ENCODE assay signal across 15 cellular contexts in the genomic region with DNA sequence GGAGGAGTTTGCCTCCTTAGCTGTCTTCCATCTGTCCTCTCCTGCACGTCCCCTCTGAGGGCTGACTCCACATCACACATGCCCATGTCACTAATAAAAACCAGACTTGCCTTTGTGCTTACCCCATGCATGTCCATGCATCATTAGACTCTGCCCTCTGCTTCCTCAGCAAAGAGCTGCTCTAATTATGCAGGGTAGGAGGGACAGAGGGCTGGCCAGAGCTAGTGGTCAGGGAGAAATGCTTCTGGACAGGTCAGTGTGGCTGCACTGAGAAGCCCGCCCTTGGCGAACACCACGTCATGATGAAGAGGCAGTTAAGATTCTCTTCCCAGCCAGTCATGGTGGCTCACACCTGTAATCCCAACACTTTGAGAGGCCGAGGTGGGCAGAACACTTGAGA. TPM values are rescaled to one million over a fixed set of nuclear protein-coding genes. Genes with fewer than 3 reads are reported as not detected.
DNase-seq lines count a peak whose midpoint lies in the region; FAIRE-seq and TF ChIP-seq lines count a peak whose summit lies in the region.
"Had no signal": no experiment of that assay in that cellular context is flagged by ENCODE, and none has a peak within 500 bp of the region (broad histone marks: within the 10 kb centered on the region; RNA-seq: fewer than 3 reads in every experiment).

No MANE protein-coding gene starts in this region.

- H3K27me3 Mint-ChIP-seq in osteocyte (ENCODE audit: unreplicated experiment) = no peaks in the 10 kb centered on the region
- peaks cover 22% of the 10 kb centered on the region for H3K27me3 Mint-ChIP-seq in endodermal cell (ENCODE audit: insufficient read depth)

- H3K9me3 ChIP-seq in endothelial cell of umbilical vein (replicated peaks; ENCODE audit: control insufficient read depth, insufficient read depth, low read length) (no peaks in the 10 kb centered on the region), endodermal cell (ENCODE audit: control insufficient read depth, low read length) (no peaks in the 10 kb centered on the region)

- H3K4me3 ChIP-seq in endothelial cell of umbilical vein (replicated peaks in 1 of 3; ENCODE audit: insufficient read depth in 1 of 3, low read depth in 1 of 3, low read length in 3 of 3) (no peak overlapping the region), endodermal cell (ENCODE audit: low read length) (no peak overlapping the region)
- H3K4me3 ChIP-seq: hepatocyte, lung had no signal

- CTCF ChIA-PET in endothelial cell of umbilical vein (lab: Charles Lee) = interaction anchor here (1.0 to 1.6 kb wide), 5 partner anchors 9 to 65 kb away, joined by 3 to 5 read pairs (median 4); a partner anchor contains a TSS

- H3K4me1 Mint-ChIP-seq in osteocyte (ENCODE audit: unreplicated experiment) (peaks cover 62% of the 10 kb centered on the region), endodermal cell (peaks cover 10% of the 10 kb centered on the region)

- peak; percentile 85 for FAIRE-seq in RCC 7860 (lab: Jason Lieb, UNC)
- no peak for FAIRE-seq in endothelial cell of umbilical vein (lab: Jason Lieb, UNC)

- POLR2A ChIA-PET in endothelial cell of umbilical vein (lab: Charles Lee) = no interaction called here

- no peaks in the 10 kb centered on the region for H3K36me3 Mint-ChIP-seq in osteocyte (ENCODE audit: unreplicated experiment)
- H3K36me3 Mint-ChIP-seq in endodermal cell (ENCODE audit: low read depth) = no peaks in the 10 kb centered on the region

- H3K27ac ChIP-seq in endothelial cell of umbilical vein (ENCODE audit: insufficient read depth, low read depth, low read length) (no peak overlapping the region), endodermal cell (ENCODE audit: low read depth, low read length) (no peak overlapping the region)
- H3K27ac ChIP-seq: C4-2B, hepatocyte, KMS-11, WERI-Rb-1 had no signal

- no TSS peak for BruUV-seq in endothelial cell of umbilical vein (replicated peaks; lab: Mats Ljungman, UMichigan)

- H4K20me1 ChIP-seq in endothelial cell of umbilical vein (replicated peaks; ENCODE audit: control insufficient read depth, extremely low read depth, insufficient read depth, low read length) = no peaks in the 10 kb centered on the region

- H3K36me3 ChIP-seq in endothelial cell of umbilical vein (ENCODE audit: control insufficient read depth in 2 of 2, extremely low read depth in 1 of 2, insufficient read depth in 2 of 2, low read length in 2 of 2) (no peaks in the 10 kb centered on the region), endodermal cell (ENCODE audit: control insufficient read depth, insufficient read depth, low read length) (no peaks in the 10 kb centered on the region)
- H3K36me3 ChIP-seq: WERI-Rb-1 had no signal

- TF ChIP-seq POLR2A in endothelial cell of umbilical vein (IDR thresholded peaks at IDR 0.05; ENCODE audit: low read depth, low read length) = no peak

- H2AFZ ChIP-seq in endothelial cell of umbilical vein (ENCODE audit: low read depth, low read length) = peak overlapping the region; percentile 14
- H2AFZ ChIP-seq: hepatocyte had no signal

- H3K9ac ChIP-seq in endothelial cell of umbilical vein (replicated peaks; ENCODE audit: extremely low read depth, insufficient read depth, low read length) (no peak overlapping the region), endodermal cell (ENCODE audit: extremely low read depth, low read length, poor library complexity, severe bottlenecking) (no peak overlapping the region)
- H3K9ac ChIP-seq: KMS-11 had no signal

- no peaks in the 10 kb centered on the region for H3K79me2 ChIP-seq in endothelial cell of umbilical vein (ENCODE audit: control insufficient read depth, insufficient read depth, low read length)
- H3K79me2 ChIP-seq: hepatocyte had no signal

- TF ChIP-seq CTCF in AG09319 (IDR thresholded peaks at IDR 0.05; ENCODE audit: low read depth, low read length) = no peak
- no peak for TF ChIP-seq CTCF in endothelial cell of umbilical vein (IDR thresholded peaks at IDR 0.05; ENCODE audit: extremely low read depth in 1 of 2, insufficient read depth in 1 of 2, low read depth in 1 of 2, low read length in 2 of 2)
- no peak for TF ChIP-seq CTCF in osteocyte (IDR thresholded peaks at IDR 0.05)
- TF ChIP-seq CTCF in endodermal cell (conservative IDR thresholded peaks at IDR 0.05) = no peak

- dilution Hi-C loops in endothelial cell of umbilical vein (cut with MboI; ENCODE audit: extremely low pct_ligation_motif_present, low sequenced_read_pairs) = no loop called here

- no peak overlapping the region for H3K4me2 ChIP-seq in endothelial cell of umbilical vein (ENCODE audit: insufficient read depth, low read length)
- H3K4me2 ChIP-seq: hepatocyte, KMS-11 had no signal

- H3K27me3 ChIP-seq in endothelial cell of umbilical vein (ENCODE audit: control insufficient read depth in 2 of 2, insufficient read depth in 2 of 2, low read length in 2 of 2) = no peaks in the 10 kb centered on the region
- no peaks in the 10 kb centered on the region for H3K27me3 ChIP-seq in endodermal cell (ENCODE audit: control insufficient read depth, insufficient read depth, low read length, poor library complexity, severe bottlenecking)
- H3K27me3 ChIP-seq: hepatocyte had no signal

- H3K9me3 Mint-ChIP-seq in osteocyte (ENCODE audit: unreplicated experiment) (no peaks in the 10 kb centered on the region), endodermal cell (no peaks in the 10 kb centered on the region)

- intact Hi-C loops in endothelial cell of umbilical vein (cut with micrococcal nuclease) = no loop called here

- peak; percentile 75 for DNase-seq in AG09319 (ENCODE audit: extremely low read depth, low read depth)
- DNase-seq in RCC 7860 (ENCODE audit: low spot score) = peak; percentile 94
- DNase-seq in endothelial cell of umbilical vein (ENCODE audit: low read depth, low spot score) = no peak
- no peak for DNase-seq in osteocyte (ENCODE audit: extremely low spot score, unreplicated experiment)
- no peak for DNase-seq in NCI-H187 treated with DMSO at 0.1 percent for 48 hours (lab: John Stamatoyannopoulos, UW)
- DNase-seq in endodermal cell = no peak
- no peak for DNase-seq in D341Med (ENCODE audit: low spot score)
- no peak for DNase-seq in NCI-H69 (lab: John Stamatoyannopoulos, UW)
- DNase-seq: effector CD8-positive, alpha-beta T cell; NCI-H1930; WERI-Rb-1 had no signal

- H3K4me1 ChIP-seq in endothelial cell of umbilical vein (ENCODE audit: control insufficient read depth, extremely low read depth, insufficient read depth, low read length) (peaks cover 29% of the 10 kb centered on the region), endodermal cell (ENCODE audit: control insufficient read depth, insufficient read depth, low read length) (no peaks in the 10 kb centered on the region)

- WGBS in endodermal cell (ENCODE audit: insufficient coverage in 1 of 2, insufficient read length in 1 of 2), 2 experiments = 89 to 93% methylated on average over 4 to 5 of the region's 5 CpGs

- H3K9me1 ChIP-seq in endothelial cell of umbilical vein (replicated peaks; ENCODE audit: control insufficient read depth, extremely low read depth, insufficient read depth, low read length) = no peaks in the 10 kb centered on the region

- H3K27ac Mint-ChIP-seq in osteocyte (ENCODE audit: unreplicated experiment) (peak overlapping the region; percentile 77), endodermal cell (no peak overlapping the region)

- H3K4me3 Mint-ChIP-seq in osteocyte (ENCODE audit: unreplicated experiment) (no peak overlapping the region), endodermal cell (no peak overlapping the region)

TF ChIP-seq in endothelial cell of umbilical vein, 7 proteins besides CTCF, POLR2A, EP300 and RAD21:
- TF ChIP-seq GATA2 (IDR thresholded peaks at IDR 0.05; ENCODE audit: insufficient read depth, insufficient read length, low read depth, low read length) = no peak
- no peak for TF ChIP-seq JUN (IDR thresholded peaks at IDR 0.05; ENCODE audit: borderline replicate concordance, insufficient read depth, insufficient read length, low read depth)
- TF ChIP-seq, protein P1, sequence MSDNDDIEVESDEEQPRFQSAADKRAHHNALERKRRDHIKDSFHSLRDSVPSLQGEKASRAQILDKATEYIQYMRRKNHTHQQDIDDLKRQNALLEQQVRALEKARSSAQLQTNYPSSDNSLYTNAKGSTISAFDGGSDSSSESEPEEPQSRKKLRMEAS (IDR thresholded peaks at IDR 0.05; ENCODE audit: insufficient read depth, insufficient read length) = no peak
- TF ChIP-seq MYC (IDR thresholded peaks at IDR 0.05; ENCODE audit: low read depth, low read length) = no peak
- no peak for TF ChIP-seq EZH2 (IDR thresholded peaks at IDR 0.05; ENCODE audit: borderline replicate concordance, low read depth, low read length, severe bottlenecking)
- TF ChIP-seq POLR2AphosphoS5 (IDR thresholded peaks at IDR 0.05; ENCODE audit: insufficient read depth, low read depth, low read length) = no peak
- TF ChIP-seq FOS (IDR thresholded peaks at IDR 0.05; ENCODE audit: borderline replicate concordance, insufficient read depth, low read length) = no peak

RNA-seq across cellular contexts. Expression of a gene that starts 8.9 kb away (rescaled TPM):
- 1.8 and 5.9 TPM in 2 replicates for total RNA-seq in endothelial cell of umbilical vein
- polyA plus RNA-seq in endothelial cell of umbilical vein = 1.1 and 1.4 TPM in 2 replicates
- 0.73 and 1.1 TPM in 2 replicates for polyA plus RNA-seq in endothelial cell of umbilical vein (2011; cell fraction: cytosol; rRNA removed)
- polyA plus RNA-seq in endothelial cell of umbilical vein (2011; cell fraction: nucleus; rRNA removed) = 0.64 and 0.84 TPM in 2 replicates
- 6.8 and 7.5 TPM in 2 replicates for polyA plus RNA-seq in endothelial cell of umbilical vein (2012)
- 0.66 and 0.73 TPM in 2 replicates for polyA minus RNA-seq in endothelial cell of umbilical vein
- 2.4 TPM for polyA minus RNA-seq in endothelial cell of umbilical vein (2011; cell fraction: cytosol; rRNA and poly(A)+ RNA removed)
- polyA minus RNA-seq in endothelial cell of umbilical vein (2011; cell fraction: nucleus; rRNA and poly(A)+ RNA removed) = 1.2 and 1.4 TPM in 2 replicates
- total RNA-seq in osteocyte = 0.76 and 0.97 TPM in 2 replicates
- total RNA-seq in endodermal cell = 1 to 10 TPM; 1.2 to 2.1 TPM
- polyA plus RNA-seq in endodermal cell (2013, experiment 1 of 2) = 0.57 TPM
- 0.58 TPM for polyA plus RNA-seq in endodermal cell (2013, experiment 2 of 2)

Comparison
In these comparisons a context has a peak if more than half of its experiments do, and no peak if none do; other contexts are left out.
1. DNase-seq: peak in AG09319 (single experiment) and RCC 7860 (single experiment); none in endothelial cell of umbilical vein (single experiment), osteocyte (single experiment), NCI-H187 treated with DMSO at 0.1 percent for 48 hours (single experiment), endodermal cell (single experiment), D341Med (single experiment) and NCI-H69 (single experiment).